In the genomic region with DNA sequence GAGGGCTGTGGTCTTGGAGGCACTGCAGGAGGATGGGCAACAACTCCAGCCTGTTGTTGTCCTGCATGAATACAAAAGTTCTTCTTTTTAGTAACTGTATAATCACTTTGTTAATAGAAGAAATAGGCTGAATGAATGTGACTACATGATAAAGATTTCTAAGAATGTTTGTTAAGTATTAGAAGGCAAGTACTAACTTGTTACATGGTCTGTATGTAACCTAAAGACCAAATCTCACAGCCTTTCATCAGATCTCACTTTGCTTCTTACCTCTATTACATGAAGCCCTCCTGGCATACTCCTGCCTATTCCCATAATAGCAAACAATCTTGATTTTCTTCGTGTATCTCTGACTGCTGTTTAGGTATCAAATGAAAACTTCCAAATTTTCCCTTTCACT, we compare ENCODE assay signal across 25 cellular contexts.
DNase-seq lines count a peak whose midpoint lies in the region; ATAC-seq, FAIRE-seq and TF ChIP-seq lines count a peak whose summit lies in the region.
"Had no signal": no experiment of that assay in that cellular context is flagged by ENCODE, and none has a peak within 500 bp of the region (broad histone marks: within the 10 kb centered on the region; RNA-seq: fewer than 3 reads in every experiment).

No MANE protein-coding gene starts in this region.

- peaks cover 78% of the 10 kb centered on the region for H3K36me3 ChIP-seq in RWPE2 (ENCODE audit: low read depth)
- peaks cover 7% of the 10 kb centered on the region for H3K36me3 ChIP-seq in bronchial epithelial cell (ENCODE audit: control insufficient read depth, insufficient read depth, low read length)

- peaks cover 23% of the 10 kb centered on the region for H3K36me3 Mint-ChIP-seq in progenitor cell of endocrine pancreas (ENCODE audit: insufficient read depth)

- no peak overlapping the region for H3K4me3 Mint-ChIP-seq in progenitor cell of endocrine pancreas (ENCODE audit: low read depth)
- H3K4me3 Mint-ChIP-seq: IgD-negative memory B cell had no signal

- H3K4me3 ChIP-seq in RWPE2 (ENCODE audit: severe bottlenecking), result no peak overlapping the region
- H3K4me3 ChIP-seq in bronchial epithelial cell (ENCODE audit: low read depth, low read length), result no peak overlapping the region
- H3K4me3 ChIP-seq: HAP-1, MG63, Peyer's patch had no signal

- H3K27ac ChIP-seq in RWPE2 (ENCODE audit: poor library complexity, severe bottlenecking), result peak overlapping the region; percentile 42
- H3K27ac ChIP-seq: HL-60, Peyer's patch had no signal

- no peaks in the 10 kb centered on the region for H3K9me3 Mint-ChIP-seq in progenitor cell of endocrine pancreas (ENCODE audit: low read depth)
- H3K9me3 Mint-ChIP-seq: IgD-negative memory B cell had no signal

- H3K27me3 Mint-ChIP-seq in progenitor cell of endocrine pancreas, result no peaks in the 10 kb centered on the region
- H3K27me3 Mint-ChIP-seq: IgD-negative memory B cell had no signal

- no peaks in the 10 kb centered on the region for H3K27me3 ChIP-seq in RWPE2 (ENCODE audit: insufficient read depth, poor library complexity, severe bottlenecking)
- H3K27me3 ChIP-seq in bronchial epithelial cell (ENCODE audit: control insufficient read depth, insufficient read depth, low read length), result no peaks in the 10 kb centered on the region
- H3K27me3 ChIP-seq: MG63, Peyer's patch had no signal

- peak overlapping the region; percentile 85 for H3K27ac Mint-ChIP-seq in progenitor cell of endocrine pancreas

- DNase-seq in HPDE6-E6E7 (ENCODE audit: extremely low spot score), result peak; percentile 26
- no peak for DNase-seq in RWPE2 (ENCODE audit: low spot score)
- DNase-seq in bronchial epithelial cell (ENCODE audit: low read depth), result peak; percentile 86
- no peak for DNase-seq in progenitor cell of endocrine pancreas (ENCODE audit: low spot score, unreplicated experiment)
- DNase-seq in putamen (ENCODE audit: low spot score), result no peak
- no peak for DNase-seq in NCI-H446 treated with DMSO at 0.1 percent for 48 hours (lab: John Stamatoyannopoulos, UW)
- DNase-seq: ACHN, C1 segment of cervical spinal cord, DMS79, Karpas-422, MG63, NCI-H1092, NCI-H146, NCI-H2029 treated with DMSO at 0.1 percent for 48 hours, NCI-H2171, NCI-H69, Peyer's patch, SHP77 treated with DMSO at 0.1 percent for 48 hours had no signal

- H3K9me3 ChIP-seq in RWPE2 (ENCODE audit: severe bottlenecking), result no peaks in the 10 kb centered on the region
- H3K9me3 ChIP-seq: HAP-1, MG63, Peyer's patch had no signal

- peak; percentile 79 for ATAC-seq in RWPE2 (ENCODE audit: low read depth)
- no peak for ATAC-seq in GM19324 (IDR thresholded peaks at IDR 0.05; ENCODE audit: low FRiP score, unreplicated experiment)
- ATAC-seq: SK-N-SH treated with all-trans-retinoic acid at 6 μM for 48 hours had no signal

- no peak for TF ChIP-seq CTCF in RWPE2 (IDR thresholded peaks at IDR 0.05; ENCODE audit: poor library complexity, severe bottlenecking)
- no peak for TF ChIP-seq CTCF in bronchial epithelial cell (IDR thresholded peaks at IDR 0.05; ENCODE audit: insufficient read depth, low read length, severe bottlenecking)
- no peak for TF ChIP-seq CTCF in progenitor cell of endocrine pancreas (IDR thresholded peaks at IDR 0.05; ENCODE audit: unreplicated experiment)

- H3K4me1 ChIP-seq in RWPE2 (ENCODE audit: insufficient read depth, poor library complexity, severe bottlenecking), result peaks cover 7% of the 10 kb centered on the region
- H3K4me1 ChIP-seq: HAP-1, Peyer's patch had no signal

- FAIRE-seq in bronchial epithelial cell (lab: Jason Lieb, UNC), result peak; percentile 72
- FAIRE-seq: D721Med, HTR-8/SVneo had no signal

- no peaks in the 10 kb centered on the region for H3K4me1 Mint-ChIP-seq in progenitor cell of endocrine pancreas (ENCODE audit: low read depth)

Comparison
In these comparisons a context has a peak if more than half of its experiments do, and no peak if none do; other contexts are left out.
1. DNase-seq: peak in HPDE6-E6E7 (single experiment) and bronchial epithelial cell (single experiment); none in RWPE2 (single experiment), progenitor cell of endocrine pancreas (single experiment), putamen (single experiment) and NCI-H446 treated with DMSO at 0.1 percent for 48 hours (single experiment).